ENCODE assay signal across 1 cellular context in genomic region chr1:51170342-51170741, GRCh38.
A peak's percentile ranks its signal among the peaks of the same experiment; 100 is the strongest.
TF ChIP-seq lines count a peak whose summit lies in the region.

No MANE protein-coding gene starts in this region.

TF ChIP-seq in K562, 482 proteins besides CTCF, POLR2A, EP300 and RAD21 (continued from another document):
- no peak for TF ChIP-seq ZNF407 (IDR thresholded peaks at IDR 0.05; ENCODE audit: low read depth)
- TF ChIP-seq TRIM24 (IDR thresholded peaks at IDR 0.05) = peak; percentile 38 to 46; a peak in 2 of 4 replicates
- TF ChIP-seq BDP1 (IDR thresholded peaks at IDR 0.05; ENCODE audit: insufficient read depth, insufficient read length) = no peak
- no peak for TF ChIP-seq FOXK1 (CRISPR knock-in tag; IDR thresholded peaks at IDR 0.05; ENCODE audit: borderline replicate concordance)
- TF ChIP-seq FOXA3 (CRISPR knock-in tag; conservative IDR thresholded peaks at IDR 0.05 in 1 of 2, IDR thresholded peaks at IDR 0.05 in 1 of 2) = peak in 1 of 2 experiments; percentile 34; a peak in 1 of 4 replicates
- no peak for TF ChIP-seq STAT5A (IDR thresholded peaks at IDR 0.05; ENCODE audit: borderline replicate concordance, low read length)
- peak; percentile 90 for TF ChIP-seq CEBPB (tag; IDR thresholded peaks at IDR 0.05)
- no peak for TF ChIP-seq HMG20B (CRISPR knock-in tag; IDR thresholded peaks at IDR 0.05)
- no peak for TF ChIP-seq HNRNPH1 (optimal IDR thresholded peaks at IDR 0.05; ENCODE audit: low read depth, low read length)
- TF ChIP-seq ETS1 (conservative IDR thresholded peaks at IDR 0.05; ENCODE audit: control insufficient read depth, low read depth, low read length) = no peak
